ENCODE assay signal across 11 cellular contexts in the genomic region with DNA sequence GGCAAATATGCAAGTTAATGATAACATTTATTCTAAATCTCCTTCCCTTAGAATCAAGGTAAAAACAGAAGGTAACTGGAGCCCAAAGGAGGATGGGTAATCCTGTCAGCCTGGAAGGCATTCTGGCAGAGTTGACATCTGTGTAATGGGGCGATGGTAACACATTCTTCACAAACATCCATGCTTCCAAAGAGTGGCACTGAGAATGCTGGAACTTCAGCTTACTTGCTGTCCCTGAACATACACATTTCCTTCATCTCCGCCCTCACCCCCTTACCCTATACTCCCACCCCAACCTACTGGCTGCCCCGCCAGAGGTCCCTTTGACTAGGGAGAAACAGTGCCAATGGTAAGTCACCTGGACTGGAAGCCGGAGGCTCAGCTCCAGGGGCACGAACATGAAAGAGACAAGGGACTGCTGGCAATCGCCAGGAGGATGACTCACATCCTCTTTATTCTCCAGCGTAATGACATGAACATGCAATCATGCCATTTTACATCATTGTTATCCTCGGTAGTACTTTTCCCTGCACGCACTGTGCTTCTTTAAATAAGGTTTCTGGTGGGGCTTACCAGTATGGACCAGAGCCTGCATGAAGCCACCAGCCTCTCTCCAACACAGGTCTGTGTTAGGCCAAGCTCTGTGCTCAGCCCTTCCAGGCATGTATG.
DNase-seq lines count a peak whose midpoint lies in the region; ATAC-seq and TF ChIP-seq lines count a peak whose summit lies in the region.
"Had no signal": no experiment of that assay in that cellular context is flagged by ENCODE, and none has a peak within 500 bp of the region (broad histone marks: within the 10 kb centered on the region; RNA-seq: fewer than 3 reads in every experiment).

No MANE protein-coding gene starts in this region.

- DNase-seq in AG04450 (ENCODE audit: low read depth, low spot score) = peak; percentile 57
- DNase-seq in HFFc6 = peak; percentile 47
- DNase-seq in SHP77 treated with DMSO at 0.1 percent for 48 hours (lab: John Stamatoyannopoulos, UW) = peak; percentile 32
- peak; percentile 83 for DNase-seq in fibroblast of the conjunctiva (ENCODE audit: low read depth)
- DNase-seq in NOMO-1 treated with dmso at 0.1 percent for 144 hours (lab: John Stamatoyannopoulos, UW; ENCODE audit: unreplicated experiment) = no peak
- no peak for DNase-seq in Ammon's horn (ENCODE audit: low spot score)
- no peak for DNase-seq in mesenteric fat pad (ENCODE audit: low spot score)
- DNase-seq: CD4-positive, CD25-positive, alpha-beta regulatory T cell; ovary; T-helper 9 cell had no signal

- H3K36me3 Mint-ChIP-seq in HFFc6 (ENCODE audit: low read depth) = no peaks in the 10 kb centered on the region
- H3K36me3 Mint-ChIP-seq: CD4-positive, CD25-positive, alpha-beta regulatory T cell had no signal

- ATAC-seq in HG03565 (IDR thresholded peaks at IDR 0.05; ENCODE audit: unreplicated experiment) = no peak

- peaks cover 23% of the 10 kb centered on the region for H3K4me1 Mint-ChIP-seq in HFFc6 (ENCODE audit: low read depth)
- H3K4me1 Mint-ChIP-seq: CD4-positive, CD25-positive, alpha-beta regulatory T cell had no signal

- H3K4me3 Mint-ChIP-seq in HFFc6 = peak overlapping the region; percentile 12; the same call in 1 of the 2 replicates
- H3K4me3 Mint-ChIP-seq: CD4-positive, CD25-positive, alpha-beta regulatory T cell had no signal

- peaks cover 2% of the 10 kb centered on the region; the same call in 1 of the 2 replicates for H3K27me3 Mint-ChIP-seq in HFFc6 (ENCODE audit: insufficient read depth)
- H3K27me3 Mint-ChIP-seq: CD4-positive, CD25-positive, alpha-beta regulatory T cell had no signal

- no peak overlapping the region for H3K4me3 ChIP-seq in AG04450 (ENCODE audit: low read depth, low read length)
- H3K4me3 ChIP-seq: ovary had no signal

- H3K27me3 ChIP-seq in AG04450 (ENCODE audit: control insufficient read depth, insufficient read depth, low read length) = no peaks in the 10 kb centered on the region
- H3K27me3 ChIP-seq: ovary had no signal

- peak overlapping the region; percentile 64; the same call in 1 of the 2 replicates for H3K27ac Mint-ChIP-seq in HFFc6
- H3K27ac Mint-ChIP-seq: CD4-positive, CD25-positive, alpha-beta regulatory T cell had no signal

- H3K27ac ChIP-seq in AG04450 (ENCODE audit: low read depth, low read length) = peak overlapping the region; percentile 47
- H3K27ac ChIP-seq: ovary had no signal

- no peaks in the 10 kb centered on the region for H3K9me3 ChIP-seq in AG04450 (ENCODE audit: control insufficient read depth, insufficient read depth, low read length)
- H3K9me3 ChIP-seq: ovary had no signal

- POLR2A ChIA-PET in AG04450 (lab: Yijun Ruan, JAX) = no interaction called here

- CTCF ChIA-PET in AG04450 (lab: Charles Lee) = no interaction called here

- TF ChIP-seq CTCF in AG04450 (IDR thresholded peaks at IDR 0.05; ENCODE audit: low read depth, low read length) (no peak), HFFc6 (IDR thresholded peaks at IDR 0.05) (no peak)

- no peaks in the 10 kb centered on the region for H3K9me3 Mint-ChIP-seq in HFFc6

Comparison
In these comparisons a context has a peak if more than half of its experiments do, and no peak if none do; other contexts are left out.
1. DNase-seq: peak in AG04450 (single experiment), HFFc6 (single experiment), SHP77 treated with DMSO at 0.1 percent for 48 hours (single experiment) and fibroblast of the conjunctiva (single experiment); none in NOMO-1 treated with dmso at 0.1 percent for 144 hours (single experiment), Ammon's horn (single experiment) and mesenteric fat pad (single experiment).